10 cellular contexts compared by ENCODE assay signal in genomic region chr1:19169642-19170041, GRCh38. TPM values are rescaled to one million over a fixed set of nuclear protein-coding genes. Genes with fewer than 3 reads are reported as not detected.
A peak's percentile ranks its signal among the peaks of the same experiment; 100 is the strongest.
DNase-seq lines count a peak whose midpoint lies in the region; ATAC-seq and TF ChIP-seq lines count a peak whose summit lies in the region.
"Had no signal": no experiment of that assay in that cellular context is flagged by ENCODE, and none has a peak within 500 bp of the region (broad histone marks: within the 10 kb centered on the region; RNA-seq: fewer than 3 reads in every experiment).

No MANE protein-coding gene starts in this region.

- CTCF ChIA-PET in PC-3 (lab: Charles Lee): no interaction called here

- no TSS peak for BruUV-seq in PC-3 (replicated peaks; lab: Mats Ljungman, UMichigan)

- H3K79me2 ChIP-seq in PC-3 (ENCODE audit: low read length): no peaks in the 10 kb centered on the region

- no peaks in the 10 kb centered on the region for H3K9me2 ChIP-seq in PC-3 (replicated peaks; ENCODE audit: low read length)

- peaks cover 10% of the 10 kb centered on the region for H4K20me1 ChIP-seq in PC-3 (ENCODE audit: low read length)

- POLR2A ChIA-PET in PC-3 (lab: Charles Lee; ENCODE audit: unreplicated experiment): no interaction called here

- H3K4me2 ChIP-seq in PC-3 (ENCODE audit: low read length): no peak overlapping the region

- H3K4me1 ChIP-seq in PC-3 (ENCODE audit: insufficient read depth, low read length): peaks cover 27% of the 10 kb centered on the region
- H3K4me1 ChIP-seq: SJSA1 had no signal

- no peaks in the 10 kb centered on the region for H3K9me3 ChIP-seq in PC-3 (ENCODE audit: low read length)
- H3K9me3 ChIP-seq: SJSA1 had no signal

- no peak overlapping the region for H3K9ac ChIP-seq in PC-3 (ENCODE audit: low read length)

- H3K4me3 ChIP-seq in GM12865 (ENCODE audit: low read depth, low read length): no peak overlapping the region
- H3K4me3 ChIP-seq in PC-3 (ENCODE audit: low read length): no peak overlapping the region
- no peak overlapping the region for H3K4me3 ChIP-seq in fibroblast of villous mesenchyme (ENCODE audit: low read depth, low read length)
- H3K4me3 ChIP-seq: SJSA1 had no signal

- H3F3A ChIP-seq in PC-3 (ENCODE audit: low read length, unreplicated experiment): no peaks in the 10 kb centered on the region

- H3K27me3 ChIP-seq in PC-3 (ENCODE audit: low read length): no peaks in the 10 kb centered on the region
- H3K27me3 ChIP-seq: SJSA1 had no signal

- H3K36me3 ChIP-seq in PC-3 (ENCODE audit: low read depth, low read length): peaks cover 85% of the 10 kb centered on the region

- no peak overlapping the region for H2AFZ ChIP-seq in PC-3 (ENCODE audit: low read length)

- ATAC-seq in GM21447 (IDR thresholded peaks at IDR 0.05; ENCODE audit: unreplicated experiment): peak; percentile 81
- ATAC-seq in PC-3: peak; percentile 64

- peak; percentile 76 for DNase-seq in GM12865 (ENCODE audit: low read depth)
- no peak for DNase-seq in PC-3
- peak; percentile 25 for DNase-seq in fibroblast of villous mesenchyme (ENCODE audit: low read depth)
- no peak for DNase-seq in cortex of kidney (lab: John Stamatoyannopoulos, UW)
- DNase-seq in OCI-M2 (lab: John Stamatoyannopoulos, UW; ENCODE audit: unreplicated experiment): no peak
- DNase-seq in HuH-7.5 (ENCODE audit: low spot score): no peak
- no peak for DNase-seq in activated CD4-positive, alpha-beta T cell treated with anti-CD3 and anti-CD28 coated beads, Interleukin-2, amount 50 U/mL, for 4 hours
- DNase-seq: NCI-H1694 treated with DMSO at 0.1 percent for 48 hours had no signal

- TF ChIP-seq CTCF in GM12865 (IDR thresholded peaks at IDR 0.05; ENCODE audit: insufficient read depth, low read depth, low read length, missing control alignments) (no peak), PC-3 (conservative IDR thresholded peaks at IDR 0.05; ENCODE audit: low read depth, low read length) (no peak), fibroblast of villous mesenchyme (IDR thresholded peaks at IDR 0.05; ENCODE audit: insufficient read depth, low read depth, low read length) (no peak)

- intact Hi-C loops in PC-3 (cut with micrococcal nuclease): no loop called here

- no peak overlapping the region for H3K27ac ChIP-seq in PC-3 (ENCODE audit: low read length)
- H3K27ac ChIP-seq: SJSA1 had no signal

RNA-seq across cellular contexts. Expression of gene UBR4, which starts 40.4 kb away (rescaled TPM):
- total RNA-seq in PC-3 (2014; rRNA removed) (141 and 224 TPM in 2 replicates), fibroblast of villous mesenchyme (193 and 210 TPM in 2 replicates)

Comparison
In these comparisons a context has a peak if more than half of its experiments do, and no peak if none do; other contexts are left out.
1. DNase-seq: peak in GM12865 (single experiment) and fibroblast of villous mesenchyme (single experiment); none in PC-3 (single experiment), cortex of kidney (single experiment), OCI-M2 (single experiment), HuH-7.5 (single experiment) and activated CD4-positive, alpha-beta T cell treated with anti-CD3 and anti-CD28 coated beads, Interleukin-2, amount 50 U/mL, for 4 hours (0 of 2).